9 cellular contexts compared by ENCODE assay signal in genomic region chr3:105823149-105823866, GRCh38. TPM values are rescaled to one million over a fixed set of nuclear protein-coding genes. Genes with fewer than 3 reads are reported as not detected.
DNase-seq lines count a peak whose midpoint lies in the region; ATAC-seq and TF ChIP-seq lines count a peak whose summit lies in the region.
"Had no signal": no experiment of that assay in that cellular context is flagged by ENCODE, and none has a peak within 500 bp of the region (broad histone marks: within the 10 kb centered on the region; RNA-seq: fewer than 3 reads in every experiment).

No MANE protein-coding gene starts in this region.

- no peaks in the 10 kb centered on the region for H3K9me3 ChIP-seq in AG04450 (ENCODE audit: control insufficient read depth, insufficient read depth, low read length)
- no peaks in the 10 kb centered on the region for H3K9me3 ChIP-seq in mucosa of descending colon

- no peak overlapping the region for H3K4me3 ChIP-seq in AG04450 (ENCODE audit: low read depth, low read length)
- H3K4me3 ChIP-seq in mucosa of descending colon: no peak overlapping the region

- no peaks in the 10 kb centered on the region for H3K27me3 Mint-ChIP-seq in central memory CD8-positive, alpha-beta T cell

- DNase-seq in AG04450 (ENCODE audit: low read depth, low spot score): peak; percentile 85
- DNase-seq in LoVo (ENCODE audit: low spot score): peak; percentile 44
- DNase-seq in central memory CD8-positive, alpha-beta T cell (ENCODE audit: low spot score in 2 of 2): no peak
- DNase-seq in mucosa of descending colon: no peak
- DNase-seq in G401 (ENCODE audit: low spot score): no peak

- peaks cover 17% of the 10 kb centered on the region for H3K36me3 Mint-ChIP-seq in central memory CD8-positive, alpha-beta T cell (ENCODE audit: insufficient read depth)

- H3K4me3 Mint-ChIP-seq in central memory CD8-positive, alpha-beta T cell: no peak overlapping the region

- H3K4me1 ChIP-seq in mucosa of descending colon (ENCODE audit: low read depth): peaks cover 43% of the 10 kb centered on the region

- TF ChIP-seq CTCF in AG04450 (IDR thresholded peaks at IDR 0.05; ENCODE audit: low read depth, low read length): no peak
- no peak for TF ChIP-seq CTCF in mucosa of descending colon (IDR thresholded peaks at IDR 0.05)

- POLR2A ChIA-PET in AG04450 (lab: Yijun Ruan, JAX): interaction anchor here (0.6 to 2.4 kb wide), 7 partner anchors 11 to 786 kb away, joined by 3 to 13 read pairs (median 7); partner anchors contain the start of gene CBLB

- H3K9me3 Mint-ChIP-seq in central memory CD8-positive, alpha-beta T cell: no peaks in the 10 kb centered on the region

- intact Hi-C loops in mucosa of descending colon (cut with DNase I, micrococcal nuclease): no loop called here

- H3K4me1 Mint-ChIP-seq in central memory CD8-positive, alpha-beta T cell: peaks cover 67% of the 10 kb centered on the region

- ATAC-seq in central memory CD8-positive, alpha-beta T cell (replicated peaks; ENCODE audit: extremely low read depth, poor library complexity, severe bottlenecking): no peak
- ATAC-seq in mucosa of descending colon: peak; percentile 84
- no peak for ATAC-seq in HG03045 (IDR thresholded peaks at IDR 0.05; ENCODE audit: unreplicated experiment)
- ATAC-seq in HG03460 (IDR thresholded peaks at IDR 0.05; ENCODE audit: unreplicated experiment): no peak
- no peak for ATAC-seq in HG03520 (IDR thresholded peaks at IDR 0.05; ENCODE audit: unreplicated experiment)
- ATAC-seq: Panc1 had no signal

- peak overlapping the region; percentile 78 for H3K27ac Mint-ChIP-seq in central memory CD8-positive, alpha-beta T cell (ENCODE audit: low read depth)

- no peaks in the 10 kb centered on the region for H3K27me3 ChIP-seq in AG04450 (ENCODE audit: control insufficient read depth, insufficient read depth, low read length)

- no peaks in the 10 kb centered on the region for H3K36me3 ChIP-seq in mucosa of descending colon (ENCODE audit: low read depth)

- in situ Hi-C loops in G401 (cut with HindIII; ENCODE audit: low sequenced_read_pairs): no loop called here

- peak overlapping the region; percentile 79 for H3K27ac ChIP-seq in AG04450 (ENCODE audit: low read depth, low read length)

- CTCF ChIA-PET in AG04450 (lab: Charles Lee): interaction anchor here (0.8 to 1.6 kb wide), 2 partner anchors 786 kb away, joined by 3 to 5 read pairs; no protein-coding TSS in a partner anchor

RNA-seq across cellular contexts. Expression of gene CBLB, which starts 45.5 kb away (rescaled TPM):
- 18.5 and 24.7 TPM in 2 replicates for polyA plus RNA-seq in AG04450 (2011; rRNA removed)
- polyA minus RNA-seq in AG04450 (2011; rRNA and poly(A)+ RNA removed): 27.9 and 39.1 TPM in 2 replicates
- total RNA-seq in mucosa of descending colon: 10 to 100 TPM; 41.7 to 52.2 (median 51.0) TPM
- total RNA-seq in G401 (2014; rRNA removed; shearing (Covaris generic)): 0.68 and 8.5 TPM in 2 replicates

Comparison
In these comparisons a context has a peak if more than half of its experiments do, and no peak if none do; other contexts are left out.
1. DNase-seq: peak in AG04450 (single experiment) and LoVo (single experiment); none in central memory CD8-positive, alpha-beta T cell (0 of 2), mucosa of descending colon (0 of 3) and G401 (single experiment).